In the genomic region with DNA sequence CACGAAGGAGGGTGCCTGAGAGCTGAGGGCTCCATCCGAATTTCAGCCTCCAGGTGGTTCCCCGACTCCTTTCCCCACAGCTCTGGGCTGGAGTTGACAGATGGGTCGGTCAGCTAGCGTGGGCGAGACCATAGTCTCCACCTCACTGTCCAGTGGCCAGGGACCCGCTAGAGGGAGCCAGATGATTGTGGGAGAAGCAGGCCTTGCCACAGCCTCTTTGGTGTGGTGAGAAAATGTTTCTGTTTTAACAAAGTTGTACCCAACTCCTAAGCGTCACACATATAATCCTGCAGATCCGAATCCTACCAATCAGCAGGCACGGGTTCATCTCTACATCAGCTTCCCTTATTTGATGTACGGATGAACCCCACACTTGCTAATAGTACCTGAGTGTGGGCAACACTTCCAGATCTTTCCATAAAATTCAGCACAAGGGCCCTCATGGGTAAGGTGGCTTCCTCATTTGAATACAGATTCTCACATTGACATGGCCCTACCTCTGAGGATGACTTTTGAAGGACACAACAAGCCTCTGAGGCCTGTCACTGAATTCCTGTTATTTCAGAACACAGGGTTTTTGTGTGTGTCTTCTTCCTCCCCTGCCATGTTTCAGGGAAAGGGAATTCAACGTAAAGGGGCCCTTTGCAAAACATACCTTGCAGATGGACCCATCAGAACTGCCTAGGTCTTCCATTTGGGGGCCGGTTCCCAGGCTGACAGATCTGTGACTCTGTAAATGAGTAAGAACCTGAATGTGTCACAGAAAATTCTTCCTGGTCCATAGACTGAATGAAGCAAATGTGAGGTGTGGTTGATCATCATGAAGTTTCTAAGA, we compare ENCODE assay signal across 1 cellular context.
A peak's percentile ranks its signal among the peaks of the same experiment; 100 is the strongest.
TF ChIP-seq lines count a peak whose summit lies in the region.

No MANE protein-coding gene starts in this region.

TF ChIP-seq in HepG2, 621 proteins besides CTCF, POLR2A, EP300 and RAD21 (continued from another document and continues in another):
- TF ChIP-seq, protein P1, sequence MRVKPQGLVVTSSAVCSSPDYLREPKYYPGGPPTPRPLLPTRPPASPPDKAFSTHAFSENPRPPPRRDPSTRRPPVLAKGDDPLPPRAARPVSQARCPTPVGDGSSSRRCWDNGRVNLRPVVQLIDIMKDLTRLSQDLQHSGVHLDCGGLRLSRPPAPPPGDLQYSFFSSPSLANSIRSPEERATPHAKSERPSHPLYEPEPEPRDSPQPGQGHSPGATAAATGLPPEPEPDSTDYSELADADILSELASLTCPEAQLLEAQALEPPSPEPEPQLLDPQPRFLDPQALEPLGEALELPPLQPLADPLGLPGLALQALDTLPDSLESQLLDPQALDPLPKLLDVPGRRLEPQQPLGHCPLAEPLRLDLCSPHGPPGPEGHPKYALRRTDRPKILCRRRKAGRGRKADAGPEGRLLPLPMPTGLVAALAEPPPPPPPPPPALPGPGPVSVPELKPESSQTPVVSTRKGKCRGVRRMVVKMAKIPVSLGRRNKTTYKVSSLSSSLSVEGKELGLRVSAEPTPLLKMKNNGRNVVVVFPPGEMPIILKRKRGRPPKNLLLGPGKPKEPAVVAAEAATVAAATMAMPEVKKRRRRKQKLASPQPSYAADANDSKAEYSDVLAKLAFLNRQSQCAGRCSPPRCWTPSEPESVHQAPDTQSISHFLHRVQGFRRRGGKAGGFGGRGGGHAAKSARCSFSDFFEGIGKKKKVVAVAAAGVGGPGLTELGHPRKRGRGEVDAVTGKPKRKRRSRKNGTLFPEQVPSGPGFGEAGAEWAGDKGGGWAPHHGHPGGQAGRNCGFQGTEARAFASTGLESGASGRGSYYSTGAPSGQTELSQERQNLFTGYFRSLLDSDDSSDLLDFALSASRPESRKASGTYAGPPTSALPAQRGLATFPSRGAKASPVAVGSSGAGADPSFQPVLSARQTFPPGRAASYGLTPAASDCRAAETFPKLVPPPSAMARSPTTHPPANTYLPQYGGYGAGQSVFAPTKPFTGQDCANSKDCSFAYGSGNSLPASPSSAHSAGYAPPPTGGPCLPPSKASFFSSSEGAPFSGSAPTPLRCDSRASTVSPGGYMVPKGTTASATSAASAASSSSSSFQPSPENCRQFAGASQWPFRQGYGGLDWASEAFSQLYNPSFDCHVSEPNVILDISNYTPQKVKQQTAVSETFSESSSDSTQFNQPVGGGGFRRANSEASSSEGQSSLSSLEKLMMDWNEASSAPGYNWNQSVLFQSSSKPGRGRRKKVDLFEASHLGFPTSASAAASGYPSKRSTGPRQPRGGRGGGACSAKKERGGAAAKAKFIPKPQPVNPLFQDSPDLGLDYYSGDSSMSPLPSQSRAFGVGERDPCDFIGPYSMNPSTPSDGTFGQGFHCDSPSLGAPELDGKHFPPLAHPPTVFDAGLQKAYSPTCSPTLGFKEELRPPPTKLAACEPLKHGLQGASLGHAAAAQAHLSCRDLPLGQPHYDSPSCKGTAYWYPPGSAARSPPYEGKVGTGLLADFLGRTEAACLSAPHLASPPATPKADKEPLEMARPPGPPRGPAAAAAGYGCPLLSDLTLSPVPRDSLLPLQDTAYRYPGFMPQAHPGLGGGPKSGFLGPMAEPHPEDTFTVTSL (CRISPR knock-in tag; IDR thresholded peaks at IDR 0.05; ENCODE audit: borderline replicate concordance): 0 out of 2 replicates have a peak, but pooled peaks have one; percentile 37
- TF ChIP-seq PCBP1 (IDR thresholded peaks at IDR 0.05; ENCODE audit: borderline replicate concordance, low read depth, low read length) (no peak), ZMAT3 (CRISPR knock-in tag; conservative IDR thresholded peaks at IDR 0.05) (0 out of 2 replicates have a peak, but pooled peaks have one; percentile 48), TP53 (CRISPR knock-in tag; conservative IDR thresholded peaks at IDR 0.05) (0 out of 2 replicates have a peak, but pooled peaks have one; percentile 66), SNAPC2 (CRISPR knock-in tag; IDR thresholded peaks at IDR 0.05) (no peak), MIER3 (CRISPR knock-in tag; IDR thresholded peaks at IDR 0.05; ENCODE audit: borderline replicate concordance) (no peak; the same call in 1 of the 2 replicates), HOXA5 (CRISPR knock-in tag; IDR thresholded peaks at IDR 0.05) (peak; percentile 82), NR1H2 (CRISPR knock-in tag; IDR thresholded peaks at IDR 0.05; ENCODE audit: borderline replicate concordance, low read depth) (no peak), ZNF260 (CRISPR knock-in tag; IDR thresholded peaks at IDR 0.05; ENCODE audit: borderline replicate concordance, low read depth) (no peak), ZNF441 (CRISPR knock-in tag; IDR thresholded peaks at IDR 0.05; ENCODE audit: borderline replicate concordance) (peak; percentile 94), NFIC (IDR thresholded peaks at IDR 0.05; ENCODE audit: low read length) (no peak), ZNF790 (CRISPR knock-in tag; IDR thresholded peaks at IDR 0.05; ENCODE audit: borderline replicate concordance) (no peak), TCF12 (IDR thresholded peaks at IDR 0.05) (no peak), TCF12 (CRISPR knock-in tag; IDR thresholded peaks at IDR 0.05) (no peak), POLR2AphosphoS5 (IDR thresholded peaks at IDR 0.05; ENCODE audit: low read depth, low read length) (no peak), MED1 (CRISPR knock-in tag; IDR thresholded peaks at IDR 0.05) (peak; percentile 54; the same call in 1 of the 2 replicates), PHF20 (CRISPR knock-in tag; IDR thresholded peaks at IDR 0.05) (no peak), ZNF234 (CRISPR knock-in tag; conservative IDR thresholded peaks at IDR 0.05) (no peak), NPAS2 (CRISPR knock-in tag; IDR thresholded peaks at IDR 0.05; ENCODE audit: borderline replicate concordance) (no peak), TEAD2 (CRISPR knock-in tag; IDR thresholded peaks at IDR 0.05) (0 out of 2 replicates have a peak, but pooled peaks have one; percentile 38), ZNF33A (CRISPR knock-in tag; IDR thresholded peaks at IDR 0.05; ENCODE audit: borderline replicate concordance) (no peak), RBAK (CRISPR knock-in tag; IDR thresholded peaks at IDR 0.05) (no peak), PRMT3 (CRISPR knock-in tag; IDR thresholded peaks at IDR 0.05; ENCODE audit: borderline replicate concordance, low read depth) (no peak), ZNF605 (CRISPR knock-in tag; IDR thresholded peaks at IDR 0.05) (no peak), ETV5 (CRISPR knock-in tag; IDR thresholded peaks at IDR 0.05; ENCODE audit: borderline replicate concordance) (no peak), EHMT2 (IDR thresholded peaks at IDR 0.05; ENCODE audit: borderline replicate concordance, low read depth, low read length) (no peak), NR2F6 (IDR thresholded peaks at IDR 0.05) (no peak; the same call in 1 of the 2 replicates), NR2F6 (CRISPR knock-in tag; IDR thresholded peaks at IDR 0.05) (peak; percentile 27; the same call in 1 of the 2 replicates), AGO1 (IDR thresholded peaks at IDR 0.05; ENCODE audit: low read depth, low read length, poor library complexity, severe bottlenecking) (no peak), SRSF4 (IDR thresholded peaks at IDR 0.05; ENCODE audit: low read depth, low read length, poor library complexity, severe bottlenecking) (no peak), ELF1 (CRISPR knock-in tag; IDR thresholded peaks at IDR 0.05) (no peak), NFKB2 (CRISPR knock-in tag; IDR thresholded peaks at IDR 0.05; ENCODE audit: borderline replicate concordance) (peak; percentile 78; the same call in 1 of the 2 replicates), PITX1 (CRISPR knock-in tag; IDR thresholded peaks at IDR 0.05) (peak; percentile 59; the same call in 1 of the 2 replicates), CC2D1A (CRISPR knock-in tag; IDR thresholded peaks at IDR 0.05) (0 out of 2 replicates have a peak, but pooled peaks have one; percentile 78), JUNB (CRISPR knock-in tag; IDR thresholded peaks at IDR 0.05; ENCODE audit: borderline replicate concordance) (no peak), ZBTB7A (CRISPR knock-in tag; IDR thresholded peaks at IDR 0.05) (no peak)
- TF ChIP-seq, protein P2, sequence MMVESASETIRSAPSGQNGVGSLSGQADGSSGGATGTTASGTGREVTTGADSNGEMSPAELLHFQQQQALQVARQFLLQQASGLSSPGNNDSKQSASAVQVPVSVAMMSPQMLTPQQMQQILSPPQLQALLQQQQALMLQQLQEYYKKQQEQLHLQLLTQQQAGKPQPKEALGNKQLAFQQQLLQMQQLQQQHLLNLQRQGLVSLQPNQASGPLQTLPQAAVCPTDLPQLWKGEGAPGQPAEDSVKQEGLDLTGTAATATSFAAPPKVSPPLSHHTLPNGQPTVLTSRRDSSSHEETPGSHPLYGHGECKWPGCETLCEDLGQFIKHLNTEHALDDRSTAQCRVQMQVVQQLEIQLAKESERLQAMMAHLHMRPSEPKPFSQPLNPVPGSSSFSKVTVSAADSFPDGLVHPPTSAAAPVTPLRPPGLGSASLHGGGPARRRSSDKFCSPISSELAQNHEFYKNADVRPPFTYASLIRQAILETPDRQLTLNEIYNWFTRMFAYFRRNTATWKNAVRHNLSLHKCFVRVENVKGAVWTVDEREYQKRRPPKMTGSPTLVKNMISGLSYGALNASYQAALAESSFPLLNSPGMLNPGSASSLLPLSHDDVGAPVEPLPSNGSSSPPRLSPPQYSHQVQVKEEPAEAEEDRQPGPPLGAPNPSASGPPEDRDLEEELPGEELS (CRISPR knock-in tag; IDR thresholded peaks at IDR 0.05): peak; percentile 48
- TF ChIP-seq, protein P3, sequence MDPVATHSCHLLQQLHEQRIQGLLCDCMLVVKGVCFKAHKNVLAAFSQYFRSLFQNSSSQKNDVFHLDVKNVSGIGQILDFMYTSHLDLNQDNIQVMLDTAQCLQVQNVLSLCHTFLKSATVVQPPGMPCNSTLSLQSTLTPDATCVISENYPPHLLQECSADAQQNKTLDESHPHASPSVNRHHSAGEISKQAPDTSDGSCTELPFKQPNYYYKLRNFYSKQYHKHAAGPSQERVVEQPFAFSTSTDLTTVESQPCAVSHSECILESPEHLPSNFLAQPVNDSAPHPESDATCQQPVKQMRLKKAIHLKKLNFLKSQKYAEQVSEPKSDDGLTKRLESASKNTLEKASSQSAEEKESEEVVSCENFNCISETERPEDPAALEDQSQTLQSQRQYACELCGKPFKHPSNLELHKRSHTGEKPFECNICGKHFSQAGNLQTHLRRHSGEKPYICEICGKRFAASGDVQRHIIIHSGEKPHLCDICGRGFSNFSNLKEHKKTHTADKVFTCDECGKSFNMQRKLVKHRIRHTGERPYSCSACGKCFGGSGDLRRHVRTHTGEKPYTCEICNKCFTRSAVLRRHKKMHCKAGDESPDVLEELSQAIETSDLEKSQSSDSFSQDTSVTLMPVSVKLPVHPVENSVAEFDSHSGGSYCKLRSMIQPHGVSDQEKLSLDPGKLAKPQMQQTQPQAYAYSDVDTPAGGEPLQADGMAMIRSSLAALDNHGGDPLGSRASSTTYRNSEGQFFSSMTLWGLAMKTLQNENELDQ (CRISPR knock-in tag; IDR thresholded peaks at IDR 0.05; ENCODE audit: borderline replicate concordance): no peak
- TF ChIP-seq, protein P4, sequence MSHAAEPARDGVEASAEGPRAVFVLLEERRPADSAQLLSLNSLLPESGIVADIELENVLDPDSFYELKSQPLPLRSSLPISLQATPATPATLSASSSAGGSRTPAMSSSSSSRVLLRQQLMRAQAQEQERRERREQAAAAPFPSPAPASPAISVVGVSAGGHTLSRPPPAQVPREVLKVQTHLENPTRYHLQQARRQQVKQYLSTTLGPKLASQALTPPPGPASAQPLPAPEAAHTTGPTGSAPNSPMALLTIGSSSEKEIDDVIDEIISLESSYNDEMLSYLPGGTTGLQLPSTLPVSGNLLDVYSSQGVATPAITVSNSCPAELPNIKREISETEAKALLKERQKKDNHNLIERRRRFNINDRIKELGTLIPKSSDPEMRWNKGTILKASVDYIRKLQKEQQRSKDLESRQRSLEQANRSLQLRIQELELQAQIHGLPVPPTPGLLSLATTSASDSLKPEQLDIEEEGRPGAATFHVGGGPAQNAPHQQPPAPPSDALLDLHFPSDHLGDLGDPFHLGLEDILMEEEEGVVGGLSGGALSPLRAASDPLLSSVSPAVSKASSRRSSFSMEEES (CRISPR knock-in tag; IDR thresholded peaks at IDR 0.05): no peak
- TF ChIP-seq, protein P5, sequence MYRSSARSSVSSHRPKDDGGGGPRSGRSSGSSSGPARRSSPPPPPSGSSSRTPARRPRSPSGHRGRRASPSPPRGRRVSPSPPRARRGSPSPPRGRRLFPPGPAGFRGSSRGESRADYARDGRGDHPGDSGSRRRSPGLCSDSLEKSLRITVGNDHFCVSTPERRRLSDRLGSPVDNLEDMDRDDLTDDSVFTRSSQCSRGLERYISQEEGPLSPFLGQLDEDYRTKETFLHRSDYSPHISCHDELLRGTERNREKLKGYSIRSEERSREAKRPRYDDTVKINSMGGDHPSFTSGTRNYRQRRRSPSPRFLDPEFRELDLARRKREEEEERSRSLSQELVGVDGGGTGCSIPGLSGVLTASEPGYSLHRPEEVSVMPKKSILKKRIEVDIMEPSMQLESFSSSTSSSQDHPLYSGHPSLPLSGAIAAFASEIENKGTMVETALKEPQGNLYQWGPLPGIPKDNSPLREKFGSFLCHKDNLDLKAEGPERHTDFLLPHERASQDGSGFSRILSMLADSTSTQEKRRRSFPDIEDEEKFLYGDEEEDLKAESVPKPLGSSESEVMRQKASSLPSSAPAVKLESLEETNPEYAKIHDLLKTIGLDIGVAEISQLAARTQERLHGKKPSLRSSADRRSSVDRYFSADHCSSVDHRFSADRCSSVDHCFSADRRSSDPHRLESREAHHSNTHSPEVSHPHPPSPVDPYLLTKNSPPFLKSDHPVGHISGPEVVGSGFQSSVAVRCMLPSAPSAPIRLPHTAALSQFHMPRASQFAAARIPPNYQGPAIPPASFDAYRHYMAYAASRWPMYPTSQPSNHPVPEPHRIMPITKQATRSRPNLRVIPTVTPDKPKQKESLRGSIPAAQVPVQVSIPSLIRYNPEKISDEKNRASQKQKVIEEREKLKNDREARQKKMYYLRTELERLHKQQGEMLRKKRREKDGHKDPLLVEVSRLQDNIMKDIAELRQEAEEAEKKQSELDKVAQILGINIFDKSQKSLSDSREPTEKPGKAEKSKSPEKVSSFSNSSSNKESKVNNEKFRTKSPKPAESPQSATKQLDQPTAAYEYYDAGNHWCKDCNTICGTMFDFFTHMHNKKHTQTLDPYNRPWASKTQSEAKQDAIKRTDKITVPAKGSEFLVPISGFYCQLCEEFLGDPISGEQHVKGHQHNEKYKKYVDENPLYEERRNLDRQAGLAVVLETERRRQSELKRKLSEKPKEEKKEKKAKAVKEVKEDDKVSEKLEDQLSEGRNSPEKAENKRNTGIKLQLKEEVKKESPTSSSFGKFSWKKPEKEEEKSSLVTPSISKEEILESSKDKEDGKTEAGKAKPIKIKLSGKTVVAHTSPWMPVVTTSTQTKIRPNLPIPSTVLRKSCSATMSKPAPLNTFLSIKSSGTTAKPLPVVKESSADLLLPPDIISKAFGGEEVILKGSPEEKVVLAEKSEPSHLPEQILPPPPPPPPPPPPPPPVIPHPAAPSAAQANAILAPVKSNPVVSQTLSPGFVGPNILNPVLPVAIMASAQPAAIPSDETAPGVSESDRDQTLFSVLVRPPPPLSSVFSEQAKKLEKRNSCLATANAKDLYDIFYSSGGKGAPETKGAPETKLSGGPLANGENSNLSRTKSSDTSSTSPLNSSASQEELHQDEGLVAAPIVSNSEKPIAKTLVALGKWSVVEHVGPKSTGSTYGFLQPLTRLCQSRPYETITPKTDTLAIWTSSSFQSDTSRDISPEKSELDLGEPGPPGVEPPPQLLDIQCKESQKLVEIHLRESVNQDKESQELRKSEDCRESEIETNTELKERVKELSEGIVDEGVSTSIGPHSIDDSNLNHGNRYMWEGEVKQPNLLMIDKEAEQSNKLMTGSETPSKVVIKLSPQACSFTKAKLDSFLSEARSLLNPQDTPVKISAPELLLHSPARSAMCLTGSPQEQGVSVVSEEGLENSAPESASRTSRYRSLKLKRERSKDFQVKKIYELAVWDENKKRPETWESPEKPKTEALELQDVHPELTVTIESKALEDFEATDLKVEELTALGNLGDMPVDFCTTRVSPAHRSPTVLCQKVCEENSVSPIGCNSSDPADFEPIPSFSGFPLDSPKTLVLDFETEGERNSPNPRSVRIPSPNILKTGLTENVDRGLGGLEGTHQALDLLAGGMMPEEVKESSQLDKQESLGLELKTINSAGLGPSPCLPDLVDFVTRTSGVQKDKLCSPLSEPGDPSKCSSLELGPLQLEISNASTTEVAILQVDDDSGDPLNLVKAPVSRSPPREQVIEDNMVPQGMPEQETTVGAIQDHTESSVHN (CRISPR knock-in tag; IDR thresholded peaks at IDR 0.05): no peak
